Comparison of ENCODE assay signal across 14 cellular contexts in genomic region chr22:37220543-37220968, GRCh38. TPM values are rescaled to one million over a fixed set of nuclear protein-coding genes. Genes with fewer than 3 reads are reported as not detected.
DNase-seq lines count a peak whose midpoint lies in the region; TF ChIP-seq lines count a peak whose summit lies in the region.
"Had no signal": no experiment of that assay in that cellular context is flagged by ENCODE, and none has a peak within 500 bp of the region (broad histone marks: within the 10 kb centered on the region; RNA-seq: fewer than 3 reads in every experiment).

No MANE protein-coding gene starts in this region.

- DNase-seq in CD1c-positive myeloid dendritic cell (ENCODE audit: extremely low spot score) = peak; percentile 42
- no peak for DNase-seq in T-helper 2 cell treated with Interferon-gamma antibody and Interleukin-4, amounts not matched to agents 5 μg/mL and 100 μg/mL, for 36 hours (ENCODE audit: low spot score)
- no peak for DNase-seq in endothelial cell (ENCODE audit: low spot score)
- no peak for DNase-seq in midbrain (lab: John Stamatoyannopoulos, UW)
- DNase-seq in SKM-1 treated with dmso at 0.1 percent for 144 hours (lab: John Stamatoyannopoulos, UW; ENCODE audit: unreplicated experiment) = no peak
- DNase-seq in type B pancreatic cell (ENCODE audit: extremely low spot score, unreplicated experiment) = no peak
- no peak for DNase-seq in COR-L47 (lab: John Stamatoyannopoulos, UW)
- DNase-seq: brain microvascular endothelial cell; NCI-H1105 treated with DMSO at 0.1 percent for 48 hours; NCI-H510A; stimulated activated CD4-positive, alpha-beta T cell treated with anti-CD3 and anti-CD28 coated beads, Interleukin-4, amount 100 ng/mL, for 1 hour; stomach had no signal

- TF ChIP-seq CTCF in endothelial cell (IDR thresholded peaks at IDR 0.05; ENCODE audit: unreplicated experiment) = no peak
- no peak for TF ChIP-seq CTCF in type B pancreatic cell (conservative IDR thresholded peaks at IDR 0.05)

- peak overlapping the region; percentile 66 for H3K4me3 Mint-ChIP-seq in T-helper 2 cell treated with Interferon-gamma antibody and Interleukin-4, amounts not matched to agents 5 μg/mL and 100 μg/mL, for 36 hours
- H3K4me3 Mint-ChIP-seq in endothelial cell (ENCODE audit: unreplicated experiment) (no peak overlapping the region), type B pancreatic cell (no peak overlapping the region)

- peaks cover 78% of the 10 kb centered on the region for H3K4me1 Mint-ChIP-seq in T-helper 2 cell treated with Interferon-gamma antibody and Interleukin-4, amounts not matched to agents 5 μg/mL and 100 μg/mL, for 36 hours (ENCODE audit: low read depth)
- peaks cover 10% of the 10 kb centered on the region for H3K4me1 Mint-ChIP-seq in endothelial cell (ENCODE audit: unreplicated experiment)
- no peaks in the 10 kb centered on the region for H3K4me1 Mint-ChIP-seq in type B pancreatic cell (ENCODE audit: unreplicated experiment)

- H3K36me3 Mint-ChIP-seq in T-helper 2 cell treated with Interferon-gamma antibody and Interleukin-4, amounts not matched to agents 5 μg/mL and 100 μg/mL, for 36 hours (ENCODE audit: low read depth) = peaks cover 55% of the 10 kb centered on the region
- peaks cover 10% of the 10 kb centered on the region for H3K36me3 Mint-ChIP-seq in endothelial cell (ENCODE audit: low read depth, unreplicated experiment)
- H3K36me3 Mint-ChIP-seq in type B pancreatic cell = no peaks in the 10 kb centered on the region

- peaks cover 13% of the 10 kb centered on the region for H3K9me3 Mint-ChIP-seq in T-helper 2 cell treated with Interferon-gamma antibody and Interleukin-4, amounts not matched to agents 5 μg/mL and 100 μg/mL, for 36 hours
- H3K9me3 Mint-ChIP-seq in endothelial cell (ENCODE audit: unreplicated experiment) (peaks cover 4% of the 10 kb centered on the region), type B pancreatic cell (peaks cover 5% of the 10 kb centered on the region)

- H3K27me3 Mint-ChIP-seq in T-helper 2 cell treated with Interferon-gamma antibody and Interleukin-4, amounts not matched to agents 5 μg/mL and 100 μg/mL, for 36 hours (ENCODE audit: low read depth) = no peaks in the 10 kb centered on the region
- peaks cover 6% of the 10 kb centered on the region for H3K27me3 Mint-ChIP-seq in endothelial cell (ENCODE audit: unreplicated experiment)
- peaks cover 25% of the 10 kb centered on the region for H3K27me3 Mint-ChIP-seq in type B pancreatic cell

- TF ChIP-seq POLR2A in GM15510 (IDR thresholded peaks at IDR 0.05; ENCODE audit: borderline replicate concordance, extremely low read depth, insufficient read length) = peak; percentile 24

- H3K27ac Mint-ChIP-seq in T-helper 2 cell treated with Interferon-gamma antibody and Interleukin-4, amounts not matched to agents 5 μg/mL and 100 μg/mL, for 36 hours = peak overlapping the region; percentile 90
- H3K27ac Mint-ChIP-seq in endothelial cell (ENCODE audit: unreplicated experiment) = peak overlapping the region; percentile 54
- H3K27ac Mint-ChIP-seq in type B pancreatic cell = no peak overlapping the region

RNA-seq across cellular contexts. Expression of gene SSTR3, which starts 8.3 kb away (rescaled TPM):
- total RNA-seq in endothelial cell (ENCODE audit: unreplicated experiment) = 0.13 TPM
- 2.4 and 3.4 TPM in 2 replicates for total RNA-seq in type B pancreatic cell (ENCODE audit: low replicate concordance)
- total RNA-seq: pulmonary artery endothelial cell had no signal

RNA-seq across cellular contexts. Expression of gene RAC2, which starts 23.5 kb away (rescaled TPM):
- total RNA-seq in endothelial cell (ENCODE audit: unreplicated experiment) = 16.6 TPM
- 0.24 and 1.2 TPM in 2 replicates for total RNA-seq in type B pancreatic cell (ENCODE audit: low replicate concordance)

RNA-seq across cellular contexts. Expression of gene C1QTNF6, which starts 32.5 kb away (rescaled TPM):
- 32.7 TPM for total RNA-seq in endothelial cell (ENCODE audit: unreplicated experiment)
- 23.2 and 26.2 TPM in 2 replicates for total RNA-seq in type B pancreatic cell (ENCODE audit: low replicate concordance)
